In genomic region chr10:101965075-101965765, GRCh38 we compare ENCODE assay signal across 1 cellular context.
TF ChIP-seq lines count a peak whose summit lies in the region.

No MANE protein-coding gene starts in this region.

TF ChIP-seq in liver, 16 proteins besides CTCF, POLR2A, EP300 and RAD21 (continued from another document):
- peak; percentile 31 for TF ChIP-seq REST (IDR thresholded peaks at IDR 0.05)
- TF ChIP-seq FOXA2 (IDR thresholded peaks at IDR 0.05): peak; percentile 61
- TF ChIP-seq YY1 (IDR thresholded peaks at IDR 0.05): peak; percentile 59
- peak in 1 of 2 donors; percentile 47 for TF ChIP-seq JUND (IDR thresholded peaks at IDR 0.05)
- peak; percentile 13 for TF ChIP-seq SP1 (IDR thresholded peaks at IDR 0.05)
- TF ChIP-seq ZBTB33 (IDR thresholded peaks at IDR 0.05): peak; percentile 32
- no peak for TF ChIP-seq TAF1 (conservative IDR thresholded peaks at IDR 0.05)
- peak; percentile 7 to 70 for TF ChIP-seq HNF4A (conservative IDR thresholded peaks at IDR 0.05)
- TF ChIP-seq RXRA (IDR thresholded peaks at IDR 0.05): peak; percentile 76 to 86
- no peak for TF ChIP-seq GABPA (IDR thresholded peaks at IDR 0.05 in 1 of 2, conservative IDR thresholded peaks at IDR 0.05 in 1 of 2)
TF ChIP-seq in liver: peak in this region for 10.
